Comparison of ENCODE assay signal across 1 cellular context in genomic region chr11:43680521-43681505, GRCh38.
TF ChIP-seq lines count a peak whose summit lies in the region.

Gene HSD17B12, plus strand, starts transcription at chr11:43680738. Its CDS starts 90 bp downstream, at chr11:43680828.

TF ChIP-seq in HEK293, 187 proteins besides CTCF, POLR2A, EP300 and RAD21 (continued from another document and continues in another):
- no peak for TF ChIP-seq TSHZ1 (tag by site-specific recombination; IDR thresholded peaks at IDR 0.05; ENCODE audit: borderline replicate concordance)
- TF ChIP-seq ZBTB21 (tag by site-specific recombination; IDR thresholded peaks at IDR 0.05): no peak
- no peak for TF ChIP-seq ZNF560 (tag by site-specific recombination; IDR thresholded peaks at IDR 0.05; ENCODE audit: borderline replicate concordance)
- no peak for TF ChIP-seq ZFP69B (tag by site-specific recombination; IDR thresholded peaks at IDR 0.05)
- peak; percentile 41; the same call in 1 of the 2 replicates for TF ChIP-seq ZNF639 (tag by site-specific recombination; IDR thresholded peaks at IDR 0.05)
- TF ChIP-seq ZNF354C (tag by site-specific recombination; IDR thresholded peaks at IDR 0.05; ENCODE audit: borderline replicate concordance, low read depth): no peak
- 0 out of 2 replicates have a peak, but pooled peaks have one; percentile 41 for TF ChIP-seq ZNF391 (tag by site-specific recombination; IDR thresholded peaks at IDR 0.05; ENCODE audit: borderline replicate concordance, low read depth)
- peak; percentile 10; the same call in 1 of the 2 replicates for TF ChIP-seq ZNF513 (tag by site-specific recombination; IDR thresholded peaks at IDR 0.05)
- no peak for TF ChIP-seq ZNF514 (tag by site-specific recombination; IDR thresholded peaks at IDR 0.05)
- TF ChIP-seq ZNF624 (tag by site-specific recombination; IDR thresholded peaks at IDR 0.05): no peak
- no peak for TF ChIP-seq PRDM2 (tag by site-specific recombination; IDR thresholded peaks at IDR 0.05; ENCODE audit: borderline replicate concordance)
- 0 out of 2 replicates have a peak, but pooled peaks have one; percentile 28 for TF ChIP-seq INSM2 (tag by site-specific recombination; IDR thresholded peaks at IDR 0.05)
- TF ChIP-seq GLIS1 (tag by site-specific recombination; IDR thresholded peaks at IDR 0.05): peak; percentile 72
- TF ChIP-seq ZSCAN4 (tag by site-specific recombination; IDR thresholded peaks at IDR 0.05): no peak
- no peak for TF ChIP-seq ZEB2 (tag by site-specific recombination; IDR thresholded peaks at IDR 0.05)
- TF ChIP-seq ZNF26 (tag by site-specific recombination; IDR thresholded peaks at IDR 0.05): no peak
- no peak for TF ChIP-seq ZNF266 (tag by site-specific recombination; IDR thresholded peaks at IDR 0.05; ENCODE audit: low read depth)
- no peak for TF ChIP-seq ZSCAN16 (tag by site-specific recombination; IDR thresholded peaks at IDR 0.05)
- no peak for TF ChIP-seq ZNF221 (tag by site-specific recombination; IDR thresholded peaks at IDR 0.05; ENCODE audit: borderline replicate concordance)
- TF ChIP-seq ZBTB48 (tag by site-specific recombination; IDR thresholded peaks at IDR 0.05): no peak
- TF ChIP-seq PRDM1 (tag by site-specific recombination; IDR thresholded peaks at IDR 0.05): peak; percentile 64
- peak; percentile 23; the same call in 1 of the 2 replicates for TF ChIP-seq ZIC2 (tag by site-specific recombination; IDR thresholded peaks at IDR 0.05)
- TF ChIP-seq PATZ1 (tag by site-specific recombination; IDR thresholded peaks at IDR 0.05): peak; percentile 68; the same call in 1 of the 2 replicates
- TF ChIP-seq ZBTB44 (tag by site-specific recombination; IDR thresholded peaks at IDR 0.05): no peak
- TF ChIP-seq ZNF610 (tag by site-specific recombination; IDR thresholded peaks at IDR 0.05; ENCODE audit: borderline replicate concordance): no peak
- TF ChIP-seq ZNF629 (tag by site-specific recombination; IDR thresholded peaks at IDR 0.05): peak; percentile 85
- TF ChIP-seq ZNF274 (IDR thresholded peaks at IDR 0.05; ENCODE audit: low read length): no peak
- no peak for TF ChIP-seq ZNF274 (tag by site-specific recombination; IDR thresholded peaks at IDR 0.05; ENCODE audit: borderline replicate concordance)
- no peak for TF ChIP-seq ZNF121 (tag by site-specific recombination; IDR thresholded peaks at IDR 0.05)
- peak; percentile 76 for TF ChIP-seq ZNF501 (tag by site-specific recombination; IDR thresholded peaks at IDR 0.05)
- no peak for TF ChIP-seq ZNF654 (tag by site-specific recombination; IDR thresholded peaks at IDR 0.05; ENCODE audit: low read depth)
- TF ChIP-seq ZBTB6 (tag by site-specific recombination; IDR thresholded peaks at IDR 0.05): no peak
- TF ChIP-seq ZNF174 (tag by site-specific recombination; IDR thresholded peaks at IDR 0.05): no peak
- no peak for TF ChIP-seq ZNF670 (tag by site-specific recombination; IDR thresholded peaks at IDR 0.05; ENCODE audit: low read depth)
- TF ChIP-seq HOXC10 (CRISPR knock-in tag; IDR thresholded peaks at IDR 0.05): no peak; the same call in 1 of the 2 replicates
- TF ChIP-seq ZNF558 (tag by site-specific recombination; IDR thresholded peaks at IDR 0.05): no peak
